ENCODE assay signal across 1 cellular context in the genomic region with DNA sequence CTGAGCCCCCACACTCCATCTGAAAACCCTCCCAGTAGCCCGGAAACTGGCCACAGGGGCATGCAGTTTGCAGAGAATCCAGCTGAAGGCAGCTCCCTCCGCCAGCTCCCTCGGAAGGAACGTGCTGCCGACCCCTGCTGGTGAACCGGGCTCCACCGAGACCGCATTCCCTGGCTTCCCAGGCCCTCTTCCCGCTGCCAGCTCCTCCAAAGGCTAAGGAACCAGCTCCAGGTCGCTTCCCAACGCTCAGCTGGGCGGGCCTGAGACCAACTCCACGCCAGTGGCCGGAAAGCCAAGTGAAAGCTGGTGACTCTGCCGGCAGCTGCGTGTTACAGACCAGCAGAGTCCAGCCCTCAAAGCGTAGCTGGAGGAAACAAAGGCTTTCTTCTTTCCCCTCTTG.
TF ChIP-seq lines count a peak whose summit lies in the region.

No MANE protein-coding gene starts in this region.

TF ChIP-seq in IMR-90, 13 proteins besides CTCF, POLR2A, EP300 and RAD21:
- TF ChIP-seq MXI1 (IDR thresholded peaks at IDR 0.05; ENCODE audit: borderline replicate concordance, low read depth, low read length) (0 out of 2 replicates have a peak, but pooled peaks have one; percentile 20), BHLHE40 (IDR thresholded peaks at IDR 0.05; ENCODE audit: low read depth, low read length) (peak; percentile 22; the same call in 1 of the 2 replicates), USF2 (IDR thresholded peaks at IDR 0.05; ENCODE audit: low read depth, low read length) (no peak), SMC3 (IDR thresholded peaks at IDR 0.05; ENCODE audit: low read depth, low read length) (peak; percentile 63), RCOR1 (IDR thresholded peaks at IDR 0.05; ENCODE audit: insufficient replicate concordance, low read length) (no peak), CEBPB (IDR thresholded peaks at IDR 0.05; ENCODE audit: low read depth, low read length) (no peak)
